In genomic region chr1:6599141-6599975, GRCh38 we compare ENCODE assay signal across 7 cellular contexts. TPM values are rescaled to one million over a fixed set of nuclear protein-coding genes. Genes with fewer than 3 reads are reported as not detected.
DNase-seq lines count a peak whose midpoint lies in the region; TF ChIP-seq lines count a peak whose summit lies in the region.

No MANE protein-coding gene starts in this region.

- peaks cover 73% of the 10 kb centered on the region for H3K36me3 Mint-ChIP-seq in activated T-cell treated with anti-CD3 and anti-CD28 coated beads, Interleukin-2, amount 50 U/mL, for 24 hours (ENCODE audit: low read depth)

- H3K9me3 Mint-ChIP-seq in activated T-cell treated with anti-CD3 and anti-CD28 coated beads, Interleukin-2, amount 50 U/mL, for 24 hours = no peaks in the 10 kb centered on the region

- peak; percentile 87 for DNase-seq in NB4 (ENCODE audit: low read depth)
- DNase-seq in activated T-cell treated with anti-CD3 and anti-CD28 coated beads, Interleukin-2, amount 50 U/mL, for 24 hours = peak; percentile 64
- peak; percentile 46 for DNase-seq in germinal center (ENCODE audit: low spot score)
- peak; percentile 38 to 55 for DNase-seq in stimulated activated CD4-positive, alpha-beta T cell treated with anti-CD3 and anti-CD28 coated beads, Interleukin-1b, Interleukin-23, amount 100 ng/mL, for 4 hours (ENCODE audit: low read depth in 2 of 2)
- no peak for DNase-seq in NCI-H82 treated with DMSO at 0.1 percent for 48 hours (lab: John Stamatoyannopoulos, UW; ENCODE audit: unreplicated experiment)
- DNase-seq in iPS-NIHi11 (ENCODE audit: low spot score) = no peak
- no peak for DNase-seq in mesenteric fat pad (ENCODE audit: low spot score)

- peak overlapping the region; percentile 98 for H3K27ac Mint-ChIP-seq in activated T-cell treated with anti-CD3 and anti-CD28 coated beads, Interleukin-2, amount 50 U/mL, for 24 hours

- TF ChIP-seq POLR2A in NB4 (IDR thresholded peaks at IDR 0.05; ENCODE audit: extremely low read depth, insufficient read length) = no peak

- H3K27me3 Mint-ChIP-seq in activated T-cell treated with anti-CD3 and anti-CD28 coated beads, Interleukin-2, amount 50 U/mL, for 24 hours = no peaks in the 10 kb centered on the region

- H3K4me1 Mint-ChIP-seq in activated T-cell treated with anti-CD3 and anti-CD28 coated beads, Interleukin-2, amount 50 U/mL, for 24 hours (ENCODE audit: low read depth) = peaks cover 54% of the 10 kb centered on the region

- peak overlapping the region; percentile 95 for H3K4me3 ChIP-seq in NB4 (ENCODE audit: low read depth, low read length)

- TF ChIP-seq CTCF in NB4 (IDR thresholded peaks at IDR 0.05; ENCODE audit: low read depth, low read length) = no peak

- peak overlapping the region; percentile 92 for H3K4me3 Mint-ChIP-seq in activated T-cell treated with anti-CD3 and anti-CD28 coated beads, Interleukin-2, amount 50 U/mL, for 24 hours

RNA-seq across cellular contexts. Expression of gene KLHL21, which starts 3.3 kb away (rescaled TPM):
- total RNA-seq in mesenteric fat pad = 23.4 TPM

RNA-seq across cellular contexts. Expression of gene PHF13, which starts 14.2 kb away (rescaled TPM):
- 13.3 TPM for total RNA-seq in mesenteric fat pad

RNA-seq across cellular contexts. Expression of gene ZBTB48, which starts 19.6 kb away (rescaled TPM):
- 18.9 TPM for total RNA-seq in mesenteric fat pad

RNA-seq across cellular contexts. Expression of gene THAP3, which starts 25.3 kb away (rescaled TPM):
- 13.3 TPM for total RNA-seq in mesenteric fat pad

RNA-seq across cellular contexts. Expression of gene TAS1R1, which starts 44.3 kb away (rescaled TPM):
- not detected for total RNA-seq in mesenteric fat pad

Comparison
In these comparisons a context has a peak if more than half of its experiments do, and no peak if none do; other contexts are left out.
1. DNase-seq: peak in NB4 (single experiment), activated T-cell treated with anti-CD3 and anti-CD28 coated beads, Interleukin-2, amount 50 U/mL, for 24 hours (single experiment), germinal center (single experiment) and stimulated activated CD4-positive, alpha-beta T cell treated with anti-CD3 and anti-CD28 coated beads, Interleukin-1b, Interleukin-23, amount 100 ng/mL, for 4 hours (2 of 2); none in NCI-H82 treated with DMSO at 0.1 percent for 48 hours (single experiment), iPS-NIHi11 (single experiment) and mesenteric fat pad (single experiment).